ENCODE assay signal across 18 cellular contexts in genomic region chr22:25753252-25753651, GRCh38. TPM values are rescaled to one million over a fixed set of nuclear protein-coding genes. Genes with fewer than 3 reads are reported as not detected.
DNase-seq lines count a peak whose midpoint lies in the region; ATAC-seq, FAIRE-seq and TF ChIP-seq lines count a peak whose summit lies in the region.
"Had no signal": no experiment of that assay in that cellular context is flagged by ENCODE, and none has a peak within 500 bp of the region (broad histone marks: within the 10 kb centered on the region; RNA-seq: fewer than 3 reads in every experiment).

No MANE protein-coding gene starts in this region.

- H3K27ac ChIP-seq in HepG2 (ENCODE audit: extremely low read length, insufficient read depth, low read length) (no peak overlapping the region), right lobe of liver (no peak overlapping the region), ascending aorta (peak overlapping the region; percentile 87 to 89), right atrium auricular region (peak overlapping the region; percentile 82 to 94)
- H3K27ac ChIP-seq: BLaER1 treated with 17β-estradiol and CSF1 and Interleukin-3, amounts not matched to agents 10 nM and 100 nM had no signal

- no peaks in the 10 kb centered on the region for H3K79me2 ChIP-seq in HepG2 (ENCODE audit: insufficient read depth, low read length)

- CTCF ChIA-PET in HepG2 (lab: Yijun Ruan, JAX; ENCODE audit: low intra/inter-chr PET ratio, low total read pairs): no interaction called here

- H3K36me3 ChIP-seq in HepG2 (replicated peaks in 1 of 2; ENCODE audit: control insufficient read depth in 1 of 2, insufficient read depth in 2 of 2, low read length in 2 of 2): no peaks in the 10 kb centered on the region
- H3K36me3 ChIP-seq in right lobe of liver: no peaks in the 10 kb centered on the region
- H3K36me3 ChIP-seq in ascending aorta: no peaks in the 10 kb centered on the region
- no peaks in the 10 kb centered on the region for H3K36me3 ChIP-seq in right atrium auricular region
- H3K36me3 ChIP-seq: BLaER1 treated with 17β-estradiol and CSF1 and Interleukin-3, amounts not matched to agents 10 nM and 100 nM had no signal

- no peaks in the 10 kb centered on the region for H3K9me3 ChIP-seq in HepG2 (ENCODE audit: low read length)
- no peaks in the 10 kb centered on the region for H3K9me3 ChIP-seq in right lobe of liver
- H3K9me3 ChIP-seq in ascending aorta: no peaks in the 10 kb centered on the region
- H3K9me3 ChIP-seq in right atrium auricular region: peaks cover 0 to 3% of the 10 kb centered on the region in 2 donors

- no peak for FAIRE-seq in HepG2 (lab: Jason Lieb, UNC)
- FAIRE-seq: A204.1, GM12878, GM18507 had no signal

- no peaks in the 10 kb centered on the region for H4K20me1 ChIP-seq in HepG2 (ENCODE audit: insufficient read depth, low read length)
- H4K20me1 ChIP-seq: BLaER1 treated with 17β-estradiol and CSF1 and Interleukin-3, amounts not matched to agents 10 nM and 100 nM had no signal

- WGBS in HepG2 (ENCODE audit: low lambda C conversion rate): 70% methylated on average over 14 of the region's 14 CpGs
- 87% methylated on average over 6 of the region's 14 CpGs for WGBS in right lobe of liver (ENCODE audit: insufficient coverage, low coverage, low lambda C conversion rate, missing lambda C conversion rate)

- DNase-seq in HepG2 (ENCODE audit: low spot score): no peak
- no peak for DNase-seq in right lobe of liver
- no peak for DNase-seq in ascending aorta (ENCODE audit: low spot score in 2 of 2)
- no peak for DNase-seq in right atrium auricular region (ENCODE audit: low spot score)
- DNase-seq in activated T-cell treated with anti-CD3 and anti-CD28 coated beads for 4 hours: no peak
- no peak for DNase-seq in cerebellar cortex (ENCODE audit: low spot score)
- DNase-seq: DMS79 treated with DMSO at 0.1 percent for 48 hours, GDM1, NCI-H1105 treated with DMSO at 0.1 percent for 48 hours, NCI-H1694 treated with DMSO at 0.1 percent for 48 hours, NCI-H226, NCI-H524 treated with DMSO at 0.1 percent for 48 hours had no signal

- no TSS peak for BruUV-seq in HepG2 (replicated peaks; lab: Mats Ljungman, UMichigan)

- in situ Hi-C loops in HepG2 (cut with HindIII; ENCODE audit: extremely low pct_ligation_motif_present, low pct_unique_long_range_greater_than_20kb): no loop called here

- TF ChIP-seq CTCF in HepG2 (CRISPR knock-in tag; IDR thresholded peaks at IDR 0.05): no peak
- no peak for TF ChIP-seq CTCF in right lobe of liver (IDR thresholded peaks at IDR 0.05)
- TF ChIP-seq CTCF in ascending aorta (IDR thresholded peaks at IDR 0.05): no peak
- TF ChIP-seq CTCF in right atrium auricular region (IDR thresholded peaks at IDR 0.05): no peak

- TF ChIP-seq EP300 in HepG2 (IDR thresholded peaks at IDR 0.05; ENCODE audit: low read depth in 2 of 2, low read length in 2 of 2) (no peak), HepG2 (CRISPR knock-in tag; IDR thresholded peaks at IDR 0.05; ENCODE audit: borderline replicate concordance) (no peak)

- H3K4me3 ChIP-seq in HepG2 (replicated peaks in 1 of 3; ENCODE audit: insufficient read depth in 1 of 3, low read depth in 2 of 3, low read length in 3 of 3) (no peak overlapping the region), right lobe of liver (no peak overlapping the region), ascending aorta (no peak overlapping the region), right atrium auricular region (peak overlapping the region; percentile 40 to 43)
- H3K4me3 ChIP-seq: BLaER1 treated with 17β-estradiol and CSF1 and Interleukin-3, amounts not matched to agents 10 nM and 100 nM; GM12878 had no signal

- TF ChIP-seq POLR2A in HepG2 (IDR thresholded peaks at IDR 0.05; ENCODE audit: insufficient read depth in 1 of 2, low read depth in 2 of 2, low read length in 2 of 2): no peak
- TF ChIP-seq POLR2A in right lobe of liver (IDR thresholded peaks at IDR 0.05): no peak

- H3K4me1 ChIP-seq in HepG2 (ENCODE audit: insufficient read depth, low read length) (peaks cover 23% of the 10 kb centered on the region), right lobe of liver (no peaks in the 10 kb centered on the region), ascending aorta (peaks cover 3 to 20% of the 10 kb centered on the region in 2 donors), right atrium auricular region (peaks cover 0 to 47% of the 10 kb centered on the region in 2 donors)

- ATAC-seq in HepG2 (no peak), right lobe of liver (no peak), HG03097 (IDR thresholded peaks at IDR 0.05; ENCODE audit: low FRiP score, unreplicated experiment) (no peak)
- ATAC-seq: GM12878 had no signal

- H3K27me3 ChIP-seq in HepG2 (ENCODE audit: control insufficient read depth in 1 of 2, insufficient read depth in 2 of 2, low read length in 2 of 2) (no peaks in the 10 kb centered on the region; a peak in 1 of 5 replicates), right lobe of liver (no peaks in the 10 kb centered on the region), ascending aorta (no peaks in the 10 kb centered on the region), right atrium auricular region (no peaks in the 10 kb centered on the region)
- H3K27me3 ChIP-seq: BLaER1 treated with 17β-estradiol and CSF1 and Interleukin-3, amounts not matched to agents 10 nM and 100 nM had no signal

- H3K9ac ChIP-seq in HepG2 (ENCODE audit: insufficient read depth, low read depth, low read length): no peak overlapping the region
- H3K9ac ChIP-seq: BLaER1 treated with 17β-estradiol and CSF1 and Interleukin-3, amounts not matched to agents 10 nM and 100 nM had no signal

- H3K4me2 ChIP-seq in HepG2 (ENCODE audit: low read depth, low read length): no peak overlapping the region; the same call in 1 of the 2 replicates
- H3K4me2 ChIP-seq: BLaER1 treated with 17β-estradiol and CSF1 and Interleukin-3, amounts not matched to agents 10 nM and 100 nM had no signal

- no peak for TF ChIP-seq RAD21 in HepG2 (CRISPR knock-in tag; IDR thresholded peaks at IDR 0.05)

- H2AFZ ChIP-seq in HepG2 (ENCODE audit: low read length): no peak overlapping the region

- POLR2A ChIA-PET in HepG2 (lab: Yijun Ruan, JAX): no interaction called here

- intact Hi-C loops in HepG2 (cut with micrococcal nuclease; ENCODE audit: unreplicated experiment) (no loop called here), right lobe of liver (cut with DNase I) (no loop called here), ascending aorta (cut with DNase I) (loop anchor here (10.0 kb wide), 1 partner anchor 678 kb away; no protein-coding TSS in a partner anchor)

TF ChIP-seq in HepG2, 621 proteins besides CTCF, POLR2A, EP300 and RAD21 (continues in another document):
- TF ChIP-seq NFYC (CRISPR knock-in tag; IDR thresholded peaks at IDR 0.05) (peak; percentile 20; the same call in 1 of the 2 replicates), TFDP1 (CRISPR knock-in tag; IDR thresholded peaks at IDR 0.05; ENCODE audit: borderline replicate concordance) (no peak), MAFF (IDR thresholded peaks at IDR 0.05; ENCODE audit: low read depth, low read length) (peak; percentile 80), MAFK (conservative IDR thresholded peaks at IDR 0.05 in 1 of 2, IDR thresholded peaks at IDR 0.05 in 1 of 2; ENCODE audit: low read length in 2 of 2) (peak; percentile 76 to 82)

RNA-seq across cellular contexts. Expression of gene MYO18B, which starts 11.3 kb away (rescaled TPM):
- total RNA-seq in HepG2 (2016; rRNA removed; fragmentation: Illumina TruSeq; extraction: Trizol): 0.04 TPM in 1 of 2 replicates, not detected in the other
- total RNA-seq in HepG2 (2016; cell fraction: cytosol; rRNA removed; fragmentation: Illumina TruSeq; extraction: Trizol; ENCODE audit: low read depth): not detected in 2 replicates
- 0.04 TPM in 1 of 2 replicates, not detected in the other for total RNA-seq in HepG2 (2016; cell fraction: insoluble cytoplasmic fraction; rRNA removed; fragmentation: Illumina TruSeq; extraction: Trizol)
- total RNA-seq in HepG2 (2016; cell fraction: membrane; rRNA removed; fragmentation: Illumina TruSeq; extraction: Trizol): 0.17 TPM in 1 of 2 replicates, not detected in the other
- 0.06 TPM in 1 of 2 replicates, not detected in the other for total RNA-seq in HepG2 (2016; cell fraction: nucleus; rRNA removed; fragmentation: Illumina TruSeq; extraction: Trizol)
- polyA plus RNA-seq in HepG2 (2011; rRNA removed): 0.01 and 0.22 TPM in 2 replicates
- 0.01 and 0.06 TPM in 2 replicates for polyA plus RNA-seq in HepG2 (2011; cell fraction: cytosol; rRNA removed)
- 0.32 and 0.33 TPM in 2 replicates for polyA plus RNA-seq in HepG2 (2011; cell fraction: nucleus; rRNA removed)
- 0.07 and 0.23 TPM in 2 replicates for polyA plus RNA-seq in HepG2 (2012)
- polyA plus RNA-seq in HepG2 (2016; cell fraction: cytosol; fragmentation: Illumina TruSeq; extraction: Trizol; ENCODE audit: low read depth): not detected in 2 replicates
- polyA plus RNA-seq in HepG2 (2016; cell fraction: insoluble cytoplasmic fraction; fragmentation: Illumina TruSeq; extraction: Trizol; ENCODE audit: low read depth): 0.03 TPM in 1 of 2 replicates, not detected in the other
- not detected in 2 replicates for polyA plus RNA-seq in HepG2 (2016; cell fraction: membrane; fragmentation: Illumina TruSeq; extraction: Trizol; ENCODE audit: low read depth)
- not detected in 2 replicates for polyA plus RNA-seq in HepG2 (2016; cell fraction: nucleus; fragmentation: Illumina TruSeq; extraction: Trizol; ENCODE audit: insufficient read depth, low read depth)
- polyA minus RNA-seq in HepG2 (2011; rRNA and poly(A)+ RNA removed; ENCODE audit: low replicate concordance): 0.05 and 0.08 TPM in 2 replicates
- not detected in 2 replicates for polyA minus RNA-seq in HepG2 (2011; cell fraction: cytosol; rRNA and poly(A)+ RNA removed)
- polyA minus RNA-seq in HepG2 (2011; cell fraction: nucleus; rRNA and poly(A)+ RNA removed): 0.13 and 0.99 TPM in 2 replicates
- total RNA-seq in right lobe of liver: under 1 TPM in 5 of 6 experiments, not detected in 1; 0.04 to 0.56 (median 0.07) TPM
- total RNA-seq in ascending aorta: 12.0 TPM
- 100 to 1,000 TPM; 119 to 247 TPM for total RNA-seq in right atrium auricular region
- total RNA-seq: OCI-LY7 had no signal

Comparison
In these comparisons a context has a peak if more than half of its experiments do, and no peak if none do; other contexts are left out.
1. H3K27ac ChIP-seq: peak in ascending aorta (2 of 2) and right atrium auricular region (2 of 2); none in HepG2 (single experiment) and right lobe of liver (0 of 3).
2. H3K4me3 ChIP-seq: peak in right atrium auricular region (2 of 2); none in HepG2 (0 of 3), right lobe of liver (0 of 3) and ascending aorta (0 of 2).